ENCODE assay signal across 8 cellular contexts in the genomic region with DNA sequence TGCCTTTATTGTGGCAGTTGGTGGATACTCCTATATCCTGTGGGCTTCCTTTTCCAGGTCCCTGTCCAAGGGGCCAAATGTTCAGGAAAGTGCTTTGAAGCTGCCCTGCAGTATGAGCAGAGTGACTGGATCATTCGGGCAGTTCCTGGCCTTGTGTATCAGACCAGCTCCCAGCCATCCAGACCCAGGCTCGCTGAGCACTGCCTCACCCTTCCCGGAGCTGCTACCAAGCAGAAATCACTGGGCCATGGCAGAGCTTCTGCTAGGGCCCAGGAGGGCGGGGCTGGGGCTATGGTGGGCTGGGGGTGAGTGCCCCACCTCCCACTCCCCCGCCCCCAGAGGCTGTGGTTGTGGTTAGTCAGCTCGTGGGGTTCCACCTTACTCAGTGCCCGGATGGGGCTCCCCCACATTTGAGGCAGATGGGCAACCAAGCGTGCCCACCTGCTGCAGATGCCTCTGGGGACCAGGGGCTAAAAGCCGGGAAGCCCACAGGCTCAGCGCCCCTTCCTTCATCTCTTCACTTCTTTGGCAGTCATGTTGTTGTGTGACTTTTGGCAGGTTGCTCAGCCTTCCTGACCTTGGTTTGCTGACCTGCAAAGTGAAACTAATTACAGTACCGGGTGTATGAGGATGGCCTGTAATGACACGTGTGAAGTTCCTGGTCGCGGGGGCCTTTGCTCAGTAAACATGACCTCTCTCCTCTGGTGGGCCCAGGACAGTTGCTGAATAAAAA. TPM values are rescaled to one million over a fixed set of nuclear protein-coding genes. Genes with fewer than 3 reads are reported as not detected.
A peak's percentile ranks its signal among the peaks of the same experiment; 100 is the strongest.
DNase-seq lines count a peak whose midpoint lies in the region; ATAC-seq and TF ChIP-seq lines count a peak whose summit lies in the region.

No MANE protein-coding gene starts in this region.

- peaks cover 0 to 9% of the 10 kb centered on the region in 2 donors for H3K27me3 ChIP-seq in body of pancreas

- H3K4me3 ChIP-seq in body of pancreas: no peak overlapping the region

- H3K4me1 Mint-ChIP-seq in naive thymus-derived CD8-positive, alpha-beta T cell: peaks cover 11 to 50% (median 25%) of the 10 kb centered on the region in 4 donors
- H3K4me1 Mint-ChIP-seq in osteocyte (ENCODE audit: unreplicated experiment): peaks cover 33% of the 10 kb centered on the region

- no peak overlapping the region for H3K27ac ChIP-seq in body of pancreas

- peaks cover 11% of the 10 kb centered on the region for H3K4me1 ChIP-seq in body of pancreas

- H3K4me3 Mint-ChIP-seq in naive thymus-derived CD8-positive, alpha-beta T cell: peak overlapping the region; percentile 29 to 73 (median 61)
- no peak overlapping the region for H3K4me3 Mint-ChIP-seq in osteocyte (ENCODE audit: unreplicated experiment)

- no peaks in the 10 kb centered on the region for H3K9me3 Mint-ChIP-seq in naive thymus-derived CD8-positive, alpha-beta T cell
- H3K9me3 Mint-ChIP-seq in osteocyte (ENCODE audit: unreplicated experiment): no peaks in the 10 kb centered on the region

- H3K27me3 Mint-ChIP-seq in naive thymus-derived CD8-positive, alpha-beta T cell: peaks cover 12 to 26% (median 18%) of the 10 kb centered on the region in 5 donors
- no peaks in the 10 kb centered on the region for H3K27me3 Mint-ChIP-seq in osteocyte (ENCODE audit: unreplicated experiment)

- H3K9me3 ChIP-seq in body of pancreas: no peaks in the 10 kb centered on the region

- no peak for TF ChIP-seq POLR2A in body of pancreas (IDR thresholded peaks at IDR 0.05)

- POLR2A ChIA-PET in naive thymus-derived CD8-positive, alpha-beta T cell (lab: Charles Lee): no interaction called here

- peak overlapping the region in 9 of 10 donors; percentile 44 to 93 (median 79) for H3K27ac Mint-ChIP-seq in naive thymus-derived CD8-positive, alpha-beta T cell
- H3K27ac Mint-ChIP-seq in osteocyte (ENCODE audit: unreplicated experiment): no peak overlapping the region

- 62% methylated on average over 9 to 13 of the region's 14 CpGs for WGBS in body of pancreas, 2 donors

- TF ChIP-seq CTCF in body of pancreas (IDR thresholded peaks at IDR 0.05): no peak
- TF ChIP-seq CTCF in osteocyte (IDR thresholded peaks at IDR 0.05): no peak

- no peaks in the 10 kb centered on the region for H3K36me3 ChIP-seq in body of pancreas (replicated peaks in 1 of 2; ENCODE audit: insufficient read depth in 1 of 2, low read depth in 2 of 2)

- no peaks in the 10 kb centered on the region for H3K36me3 Mint-ChIP-seq in naive thymus-derived CD8-positive, alpha-beta T cell
- no peaks in the 10 kb centered on the region for H3K36me3 Mint-ChIP-seq in osteocyte (ENCODE audit: unreplicated experiment)

- ATAC-seq in HG03175 (IDR thresholded peaks at IDR 0.05; ENCODE audit: unreplicated experiment): peak; percentile 55
- peak; percentile 63 to 68 for ATAC-seq in naive thymus-derived CD8-positive, alpha-beta T cell
- no peak for ATAC-seq in body of pancreas

- intact Hi-C loops in body of pancreas (cut with DNase I): no loop called here

- DNase-seq in stimulated activated CD4-positive, alpha-beta T cell treated with anti-CD3 and anti-CD28 coated beads, Interleukin-15, amount 100 ng/mL, for 24 hours: peak; percentile 31
- DNase-seq in stimulated activated CD4-positive, alpha-beta T cell treated with anti-CD3 and anti-CD28 coated beads, Interleukin-2, amount 100 ng/mL, for 24 hours: no peak
- DNase-seq in activated T-cell treated with anti-CD3 and anti-CD28 coated beads for 4 hours: peak; percentile 50
- peak in 7 of 10 donors; percentile 10 to 77 (median 40) for DNase-seq in naive thymus-derived CD8-positive, alpha-beta T cell
- no peak for DNase-seq in NCI-H1105 treated with DMSO at 0.1 percent for 48 hours (lab: John Stamatoyannopoulos, UW)
- no peak for DNase-seq in body of pancreas
- no peak for DNase-seq in osteocyte (ENCODE audit: extremely low spot score, unreplicated experiment)

RNA-seq across cellular contexts. Expression of gene LRRC32, which starts 2.0 kb away (rescaled TPM):
- total RNA-seq in naive thymus-derived CD8-positive, alpha-beta T cell: under 1 TPM in 1 of 2 experiments, not detected in 1; 0.08 TPM
- polyA plus RNA-seq in naive thymus-derived CD8-positive, alpha-beta T cell: not detected
- 10 to 100 TPM in 1 of 2 donors, 1 to 10 TPM in 1; 9.1 to 17.8 TPM for total RNA-seq in body of pancreas
- 35.6 and 39.6 TPM in 2 replicates for total RNA-seq in osteocyte

Comparison
In these comparisons a context has a peak if more than half of its experiments do, and no peak if none do; other contexts are left out.
1. DNase-seq: peak in stimulated activated CD4-positive, alpha-beta T cell treated with anti-CD3 and anti-CD28 coated beads, Interleukin-15, amount 100 ng/mL, for 24 hours (single experiment), activated T-cell treated with anti-CD3 and anti-CD28 coated beads for 4 hours (single experiment) and naive thymus-derived CD8-positive, alpha-beta T cell (7 of 10); none in stimulated activated CD4-positive, alpha-beta T cell treated with anti-CD3 and anti-CD28 coated beads, Interleukin-2, amount 100 ng/mL, for 24 hours (0 of 2), NCI-H1105 treated with DMSO at 0.1 percent for 48 hours (single experiment), body of pancreas (0 of 4) and osteocyte (single experiment).
2. RNA of gene LRRC32, which starts 2.0 kb away (total RNA-seq): 35.6 to 39.6 TPM in osteocyte and 9.1 to 17.8 TPM in body of pancreas; 0.08 TPM in naive thymus-derived CD8-positive, alpha-beta T cell; every median in the first group is over 4 times any median in the second.